Comparison of ENCODE assay signal across 8 cellular contexts in the genomic region with DNA sequence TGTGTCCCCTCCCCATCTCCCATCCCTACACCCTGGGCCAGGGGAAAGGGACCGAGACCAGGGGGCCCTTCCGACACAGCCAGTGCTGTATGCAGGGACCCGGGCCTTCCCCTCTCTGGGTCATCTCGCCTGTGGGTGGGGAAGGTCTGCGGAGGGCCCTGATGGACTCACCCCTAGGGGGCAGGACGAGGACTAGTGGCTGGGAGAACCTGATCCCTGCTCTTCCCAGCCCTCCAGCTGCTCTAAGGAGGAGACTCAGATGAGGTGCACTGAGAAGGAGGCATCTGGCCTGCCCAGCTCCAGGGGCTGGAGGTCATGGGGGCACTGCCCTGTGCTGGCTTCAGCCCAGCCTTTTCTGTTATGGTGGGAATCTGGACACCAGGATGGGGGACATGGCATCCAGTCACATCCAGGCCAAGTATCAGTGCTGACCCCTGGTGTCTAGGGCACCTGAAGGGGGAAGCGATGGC. TPM values are rescaled to one million over a fixed set of nuclear protein-coding genes. Genes with fewer than 3 reads are reported as not detected.
DNase-seq lines count a peak whose midpoint lies in the region; ATAC-seq and TF ChIP-seq lines count a peak whose summit lies in the region.

No MANE protein-coding gene starts in this region.

- intact Hi-C loops in right lobe of liver (cut with DNase I) = no loop called here
- intact Hi-C loops in vagina (cut with DNase I) = loop anchor here (5.0 kb wide), 1 partner anchor 80 kb away; no protein-coding TSS in a partner anchor

- H3K4me3 ChIP-seq in right lobe of liver (peak overlapping the region; percentile 36 to 44 (median 41)), vagina (peak overlapping the region; percentile 62 to 77)

- no peaks in the 10 kb centered on the region for H3K4me1 Mint-ChIP-seq in activated CD8-positive, alpha-beta memory T cell treated with anti-CD3 and anti-CD28 coated beads, Interleukin-2, amount 10 ng/mL, durations not matched to agents 7 days and 5 days
- H3K4me1 Mint-ChIP-seq in chondrocyte (ENCODE audit: low read depth) = peaks cover 77% of the 10 kb centered on the region

- DNase-seq in activated CD8-positive, alpha-beta memory T cell treated with anti-CD3 and anti-CD28 coated beads, Interleukin-2, amount 10 ng/mL, durations not matched to agents 7 days and 5 days = no peak
- no peak for DNase-seq in activated CD8-positive, alpha-beta memory T cell treated with anti-CD3 and anti-CD28 coated beads for 24 hours
- DNase-seq in chondrocyte (ENCODE audit: low spot score) = peak; percentile 85
- DNase-seq in right lobe of liver = no peak
- no peak for DNase-seq in vagina (ENCODE audit: extremely low spot score in 2 of 2)
- no peak for DNase-seq in NCI-H1694 (lab: John Stamatoyannopoulos, UW)
- no peak for DNase-seq in DMS153 (lab: John Stamatoyannopoulos, UW)

- H3K9me3 Mint-ChIP-seq in activated CD8-positive, alpha-beta memory T cell treated with anti-CD3 and anti-CD28 coated beads, Interleukin-2, amount 10 ng/mL, durations not matched to agents 7 days and 5 days (ENCODE audit: low read depth) = no peaks in the 10 kb centered on the region
- H3K9me3 Mint-ChIP-seq in chondrocyte (ENCODE audit: low read depth) = no peaks in the 10 kb centered on the region

- H3K27me3 ChIP-seq in right lobe of liver = no peaks in the 10 kb centered on the region
- no peaks in the 10 kb centered on the region for H3K27me3 ChIP-seq in vagina

- no CpG with 5 or more reads among the region's 7 CpGs for WGBS in right lobe of liver (ENCODE audit: insufficient coverage, low coverage, low lambda C conversion rate, missing lambda C conversion rate)

- CTCF ChIA-PET in activated CD8-positive, alpha-beta memory T cell treated with anti-CD3 and anti-CD28 coated beads, Interleukin-2, amount 10 ng/mL, durations not matched to agents 7 days and 5 days (lab: Charles Lee) = interaction anchor here (1.7 kb wide), 1 partner anchor 15 kb away, joined by 4 read pairs; no protein-coding TSS in a partner anchor

- H3K27ac Mint-ChIP-seq in activated CD8-positive, alpha-beta memory T cell treated with anti-CD3 and anti-CD28 coated beads, Interleukin-2, amount 10 ng/mL, durations not matched to agents 7 days and 5 days = no peak overlapping the region
- H3K27ac Mint-ChIP-seq in chondrocyte (ENCODE audit: unreplicated experiment) = peak overlapping the region; percentile 93

- H3K36me3 Mint-ChIP-seq in activated CD8-positive, alpha-beta memory T cell treated with anti-CD3 and anti-CD28 coated beads, Interleukin-2, amount 10 ng/mL, durations not matched to agents 7 days and 5 days = no peaks in the 10 kb centered on the region
- peaks cover 15% of the 10 kb centered on the region for H3K36me3 Mint-ChIP-seq in chondrocyte (ENCODE audit: low read depth)

- H3K27ac ChIP-seq in right lobe of liver = peak overlapping the region; percentile 26 to 81 (median 57)
- peak overlapping the region; percentile 94 for H3K27ac ChIP-seq in vagina

- peak; percentile 26 for ATAC-seq in activated CD8-positive, alpha-beta memory T cell treated with anti-CD3 and anti-CD28 coated beads, Interleukin-2, amount 10 ng/mL, durations not matched to agents 7 days and 5 days
- ATAC-seq in right lobe of liver (peak; percentile 7 to 25 (median 14)), GM18873 (IDR thresholded peaks at IDR 0.05; ENCODE audit: low FRiP score, unreplicated experiment) (no peak)

- TF ChIP-seq POLR2A in right lobe of liver (IDR thresholded peaks at IDR 0.05) (no peak), vagina (IDR thresholded peaks at IDR 0.05) (no peak)

- H3K4me3 Mint-ChIP-seq in activated CD8-positive, alpha-beta memory T cell treated with anti-CD3 and anti-CD28 coated beads, Interleukin-2, amount 10 ng/mL, durations not matched to agents 7 days and 5 days = no peak overlapping the region
- peak overlapping the region; percentile 89 for H3K4me3 Mint-ChIP-seq in chondrocyte (ENCODE audit: unreplicated experiment)

- H3K4me1 ChIP-seq in right lobe of liver (no peaks in the 10 kb centered on the region), vagina (peaks cover 34% of the 10 kb centered on the region)

- H3K36me3 ChIP-seq in right lobe of liver = no peaks in the 10 kb centered on the region
- peaks cover 0 to under 1% of the 10 kb centered on the region in 2 donors for H3K36me3 ChIP-seq in vagina

- H3K9me3 ChIP-seq in right lobe of liver = no peaks in the 10 kb centered on the region
- H3K9me3 ChIP-seq in vagina = no peaks in the 10 kb centered on the region

- no peaks in the 10 kb centered on the region for H3K27me3 Mint-ChIP-seq in activated CD8-positive, alpha-beta memory T cell treated with anti-CD3 and anti-CD28 coated beads, Interleukin-2, amount 10 ng/mL, durations not matched to agents 7 days and 5 days
- no peaks in the 10 kb centered on the region for H3K27me3 Mint-ChIP-seq in chondrocyte (ENCODE audit: low read depth)

- TF ChIP-seq CTCF in chondrocyte (IDR thresholded peaks at IDR 0.05) = peak; percentile 83
- peak in 3 of 4 donors; percentile 18 to 22 (median 20) for TF ChIP-seq CTCF in right lobe of liver (IDR thresholded peaks at IDR 0.05)
- TF ChIP-seq CTCF in vagina (IDR thresholded peaks at IDR 0.05) = peak; percentile 6 to 51 (median 32)

RNA-seq across cellular contexts. Expression of a gene that starts 0.7 kb away (rescaled TPM):
- total RNA-seq in activated CD8-positive, alpha-beta memory T cell treated with anti-CD3 and anti-CD28 coated beads, Interleukin-2, amount 10 ng/mL, durations not matched to agents 7 days and 5 days = under 1 TPM; 0.59 to 0.96 TPM
- 237 to 1,930 TPM (median 1,885 TPM) in 3 replicates for total RNA-seq in chondrocyte
- 10 to 100 TPM in 4 of 6 experiments, 1 to 10 TPM in 2; 7.7 to 44.2 (median 18.1) TPM for total RNA-seq in right lobe of liver
- 246 TPM for total RNA-seq in vagina

RNA-seq across cellular contexts. Expression of a gene that starts 31.3 kb away (rescaled TPM):
- 10 to 100 TPM; 32.5 to 40.9 TPM for total RNA-seq in activated CD8-positive, alpha-beta memory T cell treated with anti-CD3 and anti-CD28 coated beads, Interleukin-2, amount 10 ng/mL, durations not matched to agents 7 days and 5 days
- total RNA-seq in chondrocyte (15.8 to 24.2 TPM (median 18.8 TPM) in 3 replicates), right lobe of liver (1 to 10 TPM; 3.2 to 7.8 (median 5.9) TPM), vagina (9.3 TPM)

Comparison
In these comparisons a context has a peak if more than half of its experiments do, and no peak if none do; other contexts are left out.
1. CTCF ChIP-seq: peak in every context shown above with its lines; median percentile 83 in chondrocyte; 32 in vagina; 20 in right lobe of liver.